1 cellular context compared by ENCODE assay signal in the genomic region with DNA sequence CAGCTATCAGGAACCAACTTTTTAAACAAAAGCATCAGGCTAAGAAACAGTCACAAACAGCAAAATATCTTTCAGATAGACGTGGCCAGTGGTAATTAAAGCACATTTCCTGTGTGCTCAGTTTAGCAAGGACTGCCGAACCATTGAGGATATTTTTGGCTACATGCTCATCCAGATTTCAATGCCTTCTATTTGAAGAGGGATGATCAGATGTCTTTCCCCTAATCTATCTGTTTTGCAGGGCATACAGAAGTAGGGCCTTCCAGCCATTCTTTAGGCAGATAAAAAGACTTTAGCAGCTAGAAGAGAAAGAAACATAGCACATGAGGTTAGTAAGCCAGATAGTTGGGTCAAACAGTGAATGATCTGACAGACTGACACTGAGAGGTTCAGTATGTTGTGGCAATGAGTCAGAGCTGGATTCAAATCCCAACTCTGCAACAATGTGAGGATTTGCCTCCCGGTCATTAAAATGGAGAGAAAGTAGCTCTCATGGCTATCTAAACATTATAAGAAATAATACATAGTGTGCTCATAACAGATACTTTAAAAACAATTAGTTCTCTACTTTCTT.
TF ChIP-seq lines count a peak whose summit lies in the region.

No MANE protein-coding gene starts in this region.

TF ChIP-seq in GM23338, 12 proteins besides CTCF, POLR2A, EP300 and RAD21 (continued from another document):
- TF ChIP-seq, protein P1, sequence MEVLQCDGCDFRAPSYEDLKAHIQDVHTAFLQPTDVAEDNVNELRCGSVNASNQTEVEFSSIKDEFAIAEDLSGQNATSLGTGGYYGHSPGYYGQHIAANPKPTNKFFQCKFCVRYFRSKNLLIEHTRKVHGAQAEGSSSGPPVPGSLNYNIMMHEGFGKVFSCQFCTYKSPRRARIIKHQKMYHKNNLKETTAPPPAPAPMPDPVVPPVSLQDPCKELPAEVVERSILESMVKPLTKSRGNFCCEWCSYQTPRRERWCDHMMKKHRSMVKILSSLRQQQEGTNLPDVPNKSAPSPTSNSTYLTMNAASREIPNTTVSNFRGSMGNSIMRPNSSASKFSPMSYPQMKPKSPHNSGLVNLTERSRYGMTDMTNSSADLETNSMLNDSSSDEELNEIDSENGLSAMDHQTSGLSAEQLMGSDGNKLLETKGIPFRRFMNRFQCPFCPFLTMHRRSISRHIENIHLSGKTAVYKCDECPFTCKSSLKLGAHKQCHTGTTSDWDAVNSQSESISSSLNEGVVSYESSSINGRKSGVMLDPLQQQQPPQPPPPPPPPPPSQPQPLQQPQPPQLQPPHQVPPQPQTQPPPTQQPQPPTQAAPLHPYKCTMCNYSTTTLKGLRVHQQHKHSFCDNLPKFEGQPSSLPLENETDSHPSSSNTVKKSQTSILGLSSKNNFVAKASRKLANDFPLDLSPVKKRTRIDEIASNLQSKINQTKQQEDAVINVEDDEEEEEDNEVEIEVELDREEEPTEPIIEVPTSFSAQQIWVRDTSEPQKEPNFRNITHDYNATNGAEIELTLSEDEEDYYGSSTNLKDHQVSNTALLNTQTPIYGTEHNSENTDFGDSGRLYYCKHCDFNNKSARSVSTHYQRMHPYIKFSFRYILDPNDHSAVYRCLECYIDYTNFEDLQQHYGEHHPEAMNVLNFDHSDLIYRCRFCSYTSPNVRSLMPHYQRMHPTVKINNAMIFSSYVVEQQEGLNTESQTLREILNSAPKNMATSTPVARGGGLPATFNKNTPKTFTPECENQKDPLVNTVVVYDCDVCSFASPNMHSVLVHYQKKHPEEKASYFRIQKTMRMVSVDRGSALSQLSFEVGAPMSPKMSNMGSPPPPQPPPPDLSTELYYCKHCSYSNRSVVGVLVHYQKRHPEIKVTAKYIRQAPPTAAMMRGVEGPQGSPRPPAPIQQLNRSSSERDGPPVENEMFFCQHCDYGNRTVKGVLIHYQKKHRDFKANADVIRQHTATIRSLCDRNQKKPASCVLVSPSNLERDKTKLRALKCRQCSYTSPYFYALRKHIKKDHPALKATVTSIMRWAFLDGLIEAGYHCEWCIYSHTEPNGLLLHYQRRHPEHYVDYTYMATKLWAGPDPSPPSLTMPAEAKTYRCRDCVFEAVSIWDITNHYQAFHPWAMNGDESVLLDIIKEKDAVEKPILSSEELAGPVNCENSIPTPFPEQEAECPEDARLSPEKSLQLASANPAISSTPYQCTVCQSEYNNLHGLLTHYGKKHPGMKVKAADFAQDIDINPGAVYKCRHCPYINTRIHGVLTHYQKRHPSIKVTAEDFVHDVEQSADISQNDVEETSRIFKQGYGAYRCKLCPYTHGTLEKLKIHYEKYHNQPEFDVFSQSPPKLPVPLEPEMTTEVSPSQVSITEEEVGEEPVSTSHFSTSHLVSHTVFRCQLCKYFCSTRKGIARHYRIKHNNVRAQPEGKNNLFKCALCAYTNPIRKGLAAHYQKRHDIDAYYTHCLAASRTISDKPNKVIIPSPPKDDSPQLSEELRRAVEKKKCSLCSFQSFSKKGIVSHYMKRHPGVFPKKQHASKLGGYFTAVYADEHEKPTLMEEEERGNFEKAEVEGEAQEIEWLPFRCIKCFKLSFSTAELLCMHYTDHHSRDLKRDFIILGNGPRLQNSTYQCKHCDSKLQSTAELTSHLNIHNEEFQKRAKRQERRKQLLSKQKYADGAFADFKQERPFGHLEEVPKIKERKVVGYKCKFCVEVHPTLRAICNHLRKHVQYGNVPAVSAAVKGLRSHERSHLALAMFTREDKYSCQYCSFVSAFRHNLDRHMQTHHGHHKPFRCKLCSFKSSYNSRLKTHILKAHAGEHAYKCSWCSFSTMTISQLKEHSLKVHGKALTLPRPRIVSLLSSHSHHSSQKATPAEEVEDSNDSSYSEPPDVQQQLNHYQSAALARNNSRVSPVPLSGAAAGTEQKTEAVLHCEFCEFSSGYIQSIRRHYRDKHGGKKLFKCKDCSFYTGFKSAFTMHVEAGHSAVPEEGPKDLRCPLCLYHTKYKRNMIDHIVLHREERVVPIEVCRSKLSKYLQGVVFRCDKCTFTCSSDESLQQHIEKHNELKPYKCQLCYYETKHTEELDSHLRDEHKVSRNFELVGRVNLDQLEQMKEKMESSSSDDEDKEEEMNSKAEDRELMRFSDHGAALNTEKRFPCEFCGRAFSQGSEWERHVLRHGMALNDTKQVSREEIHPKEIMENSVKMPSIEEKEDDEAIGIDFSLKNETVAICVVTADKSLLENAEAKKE (CRISPR knock-in tag; IDR thresholded peaks at IDR 0.05) = no peak
- no peak for TF ChIP-seq ZNF114 (CRISPR knock-in tag; IDR thresholded peaks at IDR 0.05)
- TF ChIP-seq EZH2 (IDR thresholded peaks at IDR 0.05; ENCODE audit: low read depth, unreplicated experiment) = no peak
- no peak for TF ChIP-seq EZH2phosphoT487 (IDR thresholded peaks at IDR 0.05; ENCODE audit: unreplicated experiment)
- TF ChIP-seq NANOG (IDR thresholded peaks at IDR 0.05; ENCODE audit: borderline replicate concordance) = no peak
- TF ChIP-seq, protein P2, sequence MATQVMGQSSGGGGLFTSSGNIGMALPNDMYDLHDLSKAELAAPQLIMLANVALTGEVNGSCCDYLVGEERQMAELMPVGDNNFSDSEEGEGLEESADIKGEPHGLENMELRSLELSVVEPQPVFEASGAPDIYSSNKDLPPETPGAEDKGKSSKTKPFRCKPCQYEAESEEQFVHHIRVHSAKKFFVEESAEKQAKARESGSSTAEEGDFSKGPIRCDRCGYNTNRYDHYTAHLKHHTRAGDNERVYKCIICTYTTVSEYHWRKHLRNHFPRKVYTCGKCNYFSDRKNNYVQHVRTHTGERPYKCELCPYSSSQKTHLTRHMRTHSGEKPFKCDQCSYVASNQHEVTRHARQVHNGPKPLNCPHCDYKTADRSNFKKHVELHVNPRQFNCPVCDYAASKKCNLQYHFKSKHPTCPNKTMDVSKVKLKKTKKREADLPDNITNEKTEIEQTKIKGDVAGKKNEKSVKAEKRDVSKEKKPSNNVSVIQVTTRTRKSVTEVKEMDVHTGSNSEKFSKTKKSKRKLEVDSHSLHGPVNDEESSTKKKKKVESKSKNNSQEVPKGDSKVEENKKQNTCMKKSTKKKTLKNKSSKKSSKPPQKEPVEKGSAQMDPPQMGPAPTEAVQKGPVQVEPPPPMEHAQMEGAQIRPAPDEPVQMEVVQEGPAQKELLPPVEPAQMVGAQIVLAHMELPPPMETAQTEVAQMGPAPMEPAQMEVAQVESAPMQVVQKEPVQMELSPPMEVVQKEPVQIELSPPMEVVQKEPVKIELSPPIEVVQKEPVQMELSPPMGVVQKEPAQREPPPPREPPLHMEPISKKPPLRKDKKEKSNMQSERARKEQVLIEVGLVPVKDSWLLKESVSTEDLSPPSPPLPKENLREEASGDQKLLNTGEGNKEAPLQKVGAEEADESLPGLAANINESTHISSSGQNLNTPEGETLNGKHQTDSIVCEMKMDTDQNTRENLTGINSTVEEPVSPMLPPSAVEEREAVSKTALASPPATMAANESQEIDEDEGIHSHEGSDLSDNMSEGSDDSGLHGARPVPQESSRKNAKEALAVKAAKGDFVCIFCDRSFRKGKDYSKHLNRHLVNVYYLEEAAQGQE (IDR thresholded peaks at IDR 0.05; ENCODE audit: unreplicated experiment) = no peak
